1 cellular context compared by ENCODE assay signal in genomic region chr16:71707199-71707598, GRCh38.
TF ChIP-seq lines count a peak whose summit lies in the region.

No MANE protein-coding gene starts in this region.

TF ChIP-seq in H1, 55 proteins besides CTCF, POLR2A, EP300 and RAD21:
- TF ChIP-seq SP1 (IDR thresholded peaks at IDR 0.05; ENCODE audit: low read depth, low read length): 0 out of 2 replicates have a peak, but pooled peaks have one; percentile 47
- TF ChIP-seq KDM4A (IDR thresholded peaks at IDR 0.05; ENCODE audit: low read depth, low read length, severe bottlenecking): peak; percentile 6
- no peak for TF ChIP-seq HDAC6 (IDR thresholded peaks at IDR 0.05; ENCODE audit: low read depth, low read length)
- peak in 1 of 2 experiments; percentile 51; a peak in 1 of 4 replicates for TF ChIP-seq HDAC2 (IDR thresholded peaks at IDR 0.05; ENCODE audit: borderline replicate concordance in 1 of 2, low read depth in 2 of 2, low read length in 2 of 2)
- TF ChIP-seq RXRA (IDR thresholded peaks at IDR 0.05; ENCODE audit: insufficient read depth, low read depth, low read length): no peak
- peak; percentile 82 for TF ChIP-seq POU5F1 (IDR thresholded peaks at IDR 0.05; ENCODE audit: low read depth, low read length)
- no peak for TF ChIP-seq SP4 (IDR thresholded peaks at IDR 0.05; ENCODE audit: low read length)
- 0 out of 2 replicates have a peak, but pooled peaks have one; percentile 40 for TF ChIP-seq TCF12 (IDR thresholded peaks at IDR 0.05; ENCODE audit: low read depth, low read length)
TF ChIP-seq in H1: peak in this region for 5.
